ENCODE assay signal across 15 cellular contexts in genomic region chr2:101734511-101735165, GRCh38. TPM values are rescaled to one million over a fixed set of nuclear protein-coding genes. Genes with fewer than 3 reads are reported as not detected.
DNase-seq lines count a peak whose midpoint lies in the region; ATAC-seq and TF ChIP-seq lines count a peak whose summit lies in the region.
"Had no signal": no experiment of that assay in that cellular context is flagged by ENCODE, and none has a peak within 500 bp of the region (broad histone marks: within the 10 kb centered on the region; RNA-seq: fewer than 3 reads in every experiment).

No MANE protein-coding gene starts in this region.

- H3K27ac ChIP-seq in CD4-positive, alpha-beta T cell (ENCODE audit: low read depth, low read length), result no peak overlapping the region
- peak overlapping the region; percentile 58; the same call in 1 of the 2 replicates for H3K27ac ChIP-seq in PC-9
- H3K27ac ChIP-seq in esophagus muscularis mucosa (replicated peaks in 1 of 4), result peak overlapping the region in 1 of 4 donors; percentile 71
- H3K27ac ChIP-seq in neural progenitor cell, result no peak overlapping the region
- H3K27ac ChIP-seq: brain microvascular endothelial cell, prostate gland had no signal

- H3K4me1 ChIP-seq in PC-9 (replicated peaks; ENCODE audit: insufficient read depth) (peaks cover 64% of the 10 kb centered on the region), esophagus muscularis mucosa (peaks cover 70 to 84% (median 75%) of the 10 kb centered on the region in 4 donors), neural progenitor cell (peaks cover 17% of the 10 kb centered on the region)
- H3K4me1 ChIP-seq: prostate gland had no signal

- 85% methylated on average over 8 of the region's 8 CpGs for WGBS in esophagus muscularis mucosa

- H2AFZ ChIP-seq in PC-9 (no peak overlapping the region), neural progenitor cell (replicated peaks) (no peak overlapping the region)

- no peaks in the 10 kb centered on the region for H3K27me3 Mint-ChIP-seq in CD4-positive, alpha-beta T cell
- no peaks in the 10 kb centered on the region for H3K27me3 Mint-ChIP-seq in neural progenitor cell (ENCODE audit: insufficient read depth, low read depth)
- H3K27me3 Mint-ChIP-seq: activated CD4-positive, alpha-beta T cell treated with anti-CD3 and anti-CD28 coated beads, Interleukin-2, amount 10 ng/mL, durations not matched to agents 24 days and 14 days had no signal

- H3K4me3 ChIP-seq in PC-9 (no peak overlapping the region), esophagus muscularis mucosa (no peak overlapping the region), neural progenitor cell (no peak overlapping the region)
- H3K4me3 ChIP-seq: lung, prostate gland had no signal

- H3K79me2 ChIP-seq in PC-9 (ENCODE audit: low read depth), result peaks cover 97% of the 10 kb centered on the region
- H3K79me2 ChIP-seq in neural progenitor cell (ENCODE audit: low read depth), result peaks cover 100% of the 10 kb centered on the region

- no peaks in the 10 kb centered on the region for H3K36me3 Mint-ChIP-seq in CD4-positive, alpha-beta T cell (ENCODE audit: low read depth)
- peaks cover 6% of the 10 kb centered on the region for H3K36me3 Mint-ChIP-seq in neural progenitor cell

- no peak for TF ChIP-seq CTCF in CD4-positive, alpha-beta T cell (IDR thresholded peaks at IDR 0.05)
- TF ChIP-seq CTCF in PC-9 (conservative IDR thresholded peaks at IDR 0.05), result no peak
- no peak for TF ChIP-seq CTCF in esophagus muscularis mucosa (IDR thresholded peaks at IDR 0.05)
- TF ChIP-seq CTCF in neural progenitor cell (IDR thresholded peaks at IDR 0.05), result no peak

- no peak overlapping the region for H3K9ac ChIP-seq in neural progenitor cell

- H3K9me3 ChIP-seq in CD4-positive, alpha-beta T cell (ENCODE audit: control insufficient read depth, low read length), result no peaks in the 10 kb centered on the region
- no peaks in the 10 kb centered on the region for H3K9me3 ChIP-seq in PC-9 (ENCODE audit: insufficient read depth, low read depth)
- H3K9me3 ChIP-seq in esophagus muscularis mucosa, result no peaks in the 10 kb centered on the region
- no peaks in the 10 kb centered on the region for H3K9me3 ChIP-seq in neural progenitor cell (ENCODE audit: low read depth)
- H3K9me3 ChIP-seq: prostate gland had no signal

- TF ChIP-seq EP300 in esophagus muscularis mucosa (IDR thresholded peaks at IDR 0.05), result no peak

- H3F3A ChIP-seq in PC-9 (ENCODE audit: insufficient read depth, low read depth) (peaks cover 62% of the 10 kb centered on the region), neural progenitor cell (ENCODE audit: low read depth) (no peaks in the 10 kb centered on the region)

- no peaks in the 10 kb centered on the region for H3K9me3 Mint-ChIP-seq in CD4-positive, alpha-beta T cell
- peaks cover 8% of the 10 kb centered on the region for H3K9me3 Mint-ChIP-seq in neural progenitor cell
- H3K9me3 Mint-ChIP-seq: activated CD4-positive, alpha-beta T cell treated with anti-CD3 and anti-CD28 coated beads, Interleukin-2, amount 10 ng/mL, durations not matched to agents 24 days and 14 days; activated T-helper 2 cell treated with anti-CD3 and anti-CD28 coated beads, Interferon-gamma antibody, Interleukin-2, Interleukin-4, amounts not matched to agents 10 μg/mL and 5 μg/mL and 100 μg/mL, durations not matched to agents 14 hours and 24 hours and 36 hours had no signal

- no TSS peak for BruUV-seq in PC-9 (replicated peaks; lab: Mats Ljungman, UMichigan)

- intact Hi-C loops in CD4-positive, alpha-beta T cell (cut with DNase I, micrococcal nuclease), result loop anchor here (5.0 kb wide), 1 partner anchor 37 kb away; the partner anchor contains the start of gene MAP4K4 (in 2 of the 2)
- intact Hi-C loops in PC-9 (cut with micrococcal nuclease; ENCODE audit: unreplicated experiment), result no loop called here
- intact Hi-C loops in esophagus muscularis mucosa (cut with DNase I), result no loop called here

- no peak for TF ChIP-seq POLR2A in esophagus muscularis mucosa (IDR thresholded peaks at IDR 0.05; ENCODE audit: low read depth)

- no peaks in the 10 kb centered on the region for H3K9me2 ChIP-seq in PC-9 (ENCODE audit: insufficient read depth)

- peaks cover 85% of the 10 kb centered on the region for H3K4me1 Mint-ChIP-seq in CD4-positive, alpha-beta T cell (ENCODE audit: low read depth)
- H3K4me1 Mint-ChIP-seq in neural progenitor cell, result peaks cover 45% of the 10 kb centered on the region

- H3K4me2 ChIP-seq in PC-9 (no peak overlapping the region), neural progenitor cell (peak overlapping the region; percentile 11)

- ATAC-seq in CD4-positive, alpha-beta T cell (ENCODE audit: poor library complexity), result no peak
- ATAC-seq in HG02973 (IDR thresholded peaks at IDR 0.05; ENCODE audit: unreplicated experiment) (no peak), GM18519 (IDR thresholded peaks at IDR 0.05; ENCODE audit: low FRiP score, unreplicated experiment) (no peak), HG02571 (IDR thresholded peaks at IDR 0.05; ENCODE audit: unreplicated experiment) (no peak)
- ATAC-seq: stimulated activated naive CD8-positive, alpha-beta T cell treated with anti-CD3 and anti-CD28 coated beads, Interleukin-15, Interleukin-2, amounts not matched to agents 100 U/mL and 50 U/mL, for 24 hours had no signal

- peak overlapping the region; percentile 39 for H3K27ac Mint-ChIP-seq in CD4-positive, alpha-beta T cell
- H3K27ac Mint-ChIP-seq in neural progenitor cell, result peak overlapping the region; percentile 41
- H3K27ac Mint-ChIP-seq: activated CD4-positive, alpha-beta T cell treated with anti-CD3 and anti-CD28 coated beads, Interleukin-2, amount 10 ng/mL, durations not matched to agents 24 days and 14 days; activated T-helper 2 cell treated with anti-CD3 and anti-CD28 coated beads, Interferon-gamma antibody, Interleukin-2, Interleukin-4, amounts not matched to agents 10 μg/mL and 5 μg/mL and 100 μg/mL, durations not matched to agents 14 hours and 24 hours and 36 hours had no signal

- POLR2A ChIA-PET in CD4-positive, alpha-beta T cell (lab: Charles Lee), result interaction anchor here (1.2 kb wide), 1 partner anchor 16 kb away, joined by 4 read pairs; no protein-coding TSS in a partner anchor
- POLR2A ChIA-PET in PC-9 (lab: Charles Lee; ENCODE audit: unreplicated experiment), result no interaction called here

- H4K20me1 ChIP-seq in PC-9 (ENCODE audit: insufficient read depth) (peaks cover 60% of the 10 kb centered on the region), neural progenitor cell (ENCODE audit: low read depth) (peaks cover 100% of the 10 kb centered on the region)

- DNase-seq in CD4-positive, alpha-beta T cell, result no peak
- no peak for DNase-seq in PC-9
- DNase-seq in esophagus muscularis mucosa (ENCODE audit: extremely low spot score), result peak; percentile 85
- DNase-seq in neural progenitor cell (ENCODE audit: low spot score), result peak; percentile 16
- no peak for DNase-seq in NCI-H2081 (lab: John Stamatoyannopoulos, UW)
- DNase-seq: activated CD4-positive, alpha-beta T cell treated with anti-CD3 and anti-CD28 coated beads, Interleukin-2, amount 10 ng/mL, durations not matched to agents 24 days and 14 days; brain microvascular endothelial cell; stimulated activated CD4-positive, alpha-beta T cell treated with anti-CD3 and anti-CD28 coated beads, Interleukin-2, amount 100 ng/mL, for 48 hours; stimulated activated naive CD8-positive, alpha-beta T cell treated with anti-CD3 and anti-CD28 coated beads, Interleukin-15, Interleukin-2, amounts not matched to agents 100 U/mL and 50 U/mL, for 24 hours had no signal

- peak overlapping the region; percentile 36 for H3K4me3 Mint-ChIP-seq in CD4-positive, alpha-beta T cell
- H3K4me3 Mint-ChIP-seq in neural progenitor cell, result no peak overlapping the region
- H3K4me3 Mint-ChIP-seq: activated CD4-positive, alpha-beta T cell treated with anti-CD3 and anti-CD28 coated beads, Interleukin-2, amount 10 ng/mL, durations not matched to agents 24 days and 14 days had no signal

- no peaks in the 10 kb centered on the region for H3K27me3 ChIP-seq in CD4-positive, alpha-beta T cell (ENCODE audit: control insufficient read depth, insufficient read depth, low read length)
- H3K27me3 ChIP-seq in PC-9 (ENCODE audit: insufficient read depth, low read depth) (no peaks in the 10 kb centered on the region), esophagus muscularis mucosa (no peaks in the 10 kb centered on the region), neural progenitor cell (no peaks in the 10 kb centered on the region)
- H3K27me3 ChIP-seq: brain microvascular endothelial cell had no signal

- peaks cover 12% of the 10 kb centered on the region; the same call in 1 of the 2 replicates for H3K36me3 ChIP-seq in PC-9 (ENCODE audit: low read depth)
- H3K36me3 ChIP-seq in esophagus muscularis mucosa, result no peaks in the 10 kb centered on the region
- no peaks in the 10 kb centered on the region for H3K36me3 ChIP-seq in neural progenitor cell
- H3K36me3 ChIP-seq: brain microvascular endothelial cell, prostate gland had no signal

- CTCF ChIA-PET in CD4-positive, alpha-beta T cell (lab: Charles Lee), result no interaction called here
- CTCF ChIA-PET in PC-9 (lab: Charles Lee), result no interaction called here

RNA-seq across cellular contexts. Expression of gene MAP4K4, which starts 37.1 kb away (rescaled TPM):
- 10 to 100 TPM; 92.8 to 94.0 TPM for total RNA-seq in CD4-positive, alpha-beta T cell
- total RNA-seq in PC-9 (2021), result 100 and 129 TPM in 2 replicates
- 10 to 100 TPM; 37.8 to 59.0 (median 51.7) TPM for total RNA-seq in esophagus muscularis mucosa
- total RNA-seq in neural progenitor cell (ENCODE audit: low replicate concordance), result 91.9 and 99.2 TPM in 2 replicates

Comparison
In these comparisons a context has a peak if more than half of its experiments do, and no peak if none do; other contexts are left out.
1. DNase-seq: peak in esophagus muscularis mucosa (single experiment) and neural progenitor cell (single experiment); none in CD4-positive, alpha-beta T cell (0 of 10), PC-9 (0 of 2) and NCI-H2081 (0 of 2).
2. intact Hi-C loops: an anchor here in CD4-positive, alpha-beta T cell (5.0 kb wide); none called in PC-9 and esophagus muscularis mucosa.